In the genomic region with DNA sequence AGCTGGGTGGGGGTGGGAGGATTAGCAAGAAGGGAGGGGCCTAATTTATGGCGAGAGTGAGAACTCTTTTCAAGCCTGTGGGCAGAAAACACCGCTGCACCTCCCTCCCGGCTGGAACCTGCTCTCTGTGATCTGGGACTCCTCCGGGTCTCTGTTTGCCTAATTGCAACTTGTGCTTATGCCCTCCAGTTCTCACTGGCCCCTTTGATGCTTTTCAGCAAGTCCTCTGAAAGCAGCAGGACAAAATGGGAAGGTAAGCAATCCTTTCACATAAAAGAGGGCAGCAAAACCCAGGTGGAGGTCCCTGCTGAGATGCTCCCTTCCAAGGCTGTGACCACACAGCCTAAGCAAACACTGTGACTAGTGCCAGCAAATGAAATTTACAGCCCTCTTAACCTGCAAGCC, we compare ENCODE assay signal across 11 cellular contexts.
DNase-seq lines count a peak whose midpoint lies in the region; ATAC-seq, FAIRE-seq and TF ChIP-seq lines count a peak whose summit lies in the region.
"Had no signal": no experiment of that assay in that cellular context is flagged by ENCODE, and none has a peak within 500 bp of the region (broad histone marks: within the 10 kb centered on the region; RNA-seq: fewer than 3 reads in every experiment).

No MANE protein-coding gene starts in this region.

- DNase-seq in DMS153 (lab: John Stamatoyannopoulos, UW) (peak; percentile 88), NCI-H774 (lab: John Stamatoyannopoulos, UW) (peak; percentile 66), A673 (ENCODE audit: low spot score) (no peak), natural killer cell (no peak), kidney (no peak)
- DNase-seq: activated T-cell treated with anti-CD3 and anti-CD28 coated beads, Interleukin-2, amount 50 U/mL, for 72 hours; CD4-positive, CD25-positive, alpha-beta regulatory T cell; heart left ventricle had no signal

- FAIRE-seq in kidney (lab: Jason Lieb, UNC) = no peak

- H3K9me3 Mint-ChIP-seq in natural killer cell = peaks cover 4 to 5% of the 10 kb centered on the region in 2 donors

- no peak overlapping the region for H3K4me3 Mint-ChIP-seq in natural killer cell
- H3K4me3 Mint-ChIP-seq: activated T-cell treated with anti-CD3 and anti-CD28 coated beads, Interleukin-2, amount 50 U/mL, for 72 hours; CD4-positive, CD25-positive, alpha-beta regulatory T cell had no signal

- H3K36me3 ChIP-seq in iPS-18a (ENCODE audit: control insufficient read depth, low read depth, low read length) (no peaks in the 10 kb centered on the region), A673 (ENCODE audit: insufficient read depth, low read length, poor library complexity, severe bottlenecking) (no peaks in the 10 kb centered on the region), kidney (ENCODE audit: control insufficient read depth in 1 of 2, insufficient read depth in 2 of 2, low read length in 2 of 2) (no peaks in the 10 kb centered on the region)
- H3K36me3 ChIP-seq: heart left ventricle had no signal

- H3K27me3 ChIP-seq in iPS-18a (ENCODE audit: control insufficient read depth, insufficient read depth, low read length) (peaks cover 13% of the 10 kb centered on the region), A673 (replicated peaks; ENCODE audit: insufficient read depth, low read depth, low read length, poor library complexity) (no peaks in the 10 kb centered on the region)
- H3K27me3 ChIP-seq: heart left ventricle had no signal

- CTCF ChIA-PET in A673 (lab: Charles Lee) = no interaction called here

- no TSS peak for BruUV-seq in A673 (replicated peaks; lab: Mats Ljungman, UMichigan)

- no peaks in the 10 kb centered on the region for H3K4me1 Mint-ChIP-seq in natural killer cell
- H3K4me1 Mint-ChIP-seq: CD4-positive, CD25-positive, alpha-beta regulatory T cell had no signal

- peak overlapping the region; percentile 6 for H3K4me3 ChIP-seq in iPS-18a (ENCODE audit: low read length)
- no peak overlapping the region for H3K4me3 ChIP-seq in A673 (ENCODE audit: low read depth, low read length, poor library complexity, severe bottlenecking)
- no peak overlapping the region for H3K4me3 ChIP-seq in kidney (ENCODE audit: low read length in 2 of 2)
- H3K4me3 ChIP-seq: heart left ventricle had no signal

- TF ChIP-seq CTCF in A673 (conservative IDR thresholded peaks at IDR 0.05; ENCODE audit: low read depth, low read length) (no peak), natural killer cell (IDR thresholded peaks at IDR 0.05) (no peak), kidney (IDR thresholded peaks at IDR 0.05; ENCODE audit: borderline replicate concordance, extremely low read depth, insufficient read depth) (no peak)

- no peaks in the 10 kb centered on the region for H3K27me3 Mint-ChIP-seq in natural killer cell (ENCODE audit: low read depth in 2 of 2)
- H3K27me3 Mint-ChIP-seq: CD4-positive, CD25-positive, alpha-beta regulatory T cell had no signal

- peaks cover 19% of the 10 kb centered on the region for H3K4me1 ChIP-seq in iPS-18a (ENCODE audit: control insufficient read depth, low read depth, low read length)
- no peaks in the 10 kb centered on the region for H3K4me1 ChIP-seq in A673 (ENCODE audit: insufficient read depth, low read length, poor library complexity, severe bottlenecking)
- H3K4me1 ChIP-seq in kidney (ENCODE audit: control insufficient read depth in 1 of 2, insufficient read depth in 1 of 2, low read depth in 1 of 2, low read length in 2 of 2) = no peaks in the 10 kb centered on the region
- H3K4me1 ChIP-seq: heart left ventricle had no signal

- H3K27ac ChIP-seq in iPS-18a (ENCODE audit: low read length) (no peak overlapping the region), A673 (ENCODE audit: low read depth, low read length, poor library complexity, severe bottlenecking) (no peak overlapping the region), kidney (ENCODE audit: low read depth in 2 of 2, low read length in 2 of 2) (no peak overlapping the region)
- H3K27ac ChIP-seq: heart left ventricle had no signal

- H3K27ac Mint-ChIP-seq in natural killer cell = no peak overlapping the region
- H3K27ac Mint-ChIP-seq: activated T-cell treated with anti-CD3 and anti-CD28 coated beads, Interleukin-2, amount 50 U/mL, for 72 hours; CD4-positive, CD25-positive, alpha-beta regulatory T cell had no signal

- no peaks in the 10 kb centered on the region for H3K9me3 ChIP-seq in iPS-18a (ENCODE audit: control insufficient read depth, low read depth, low read length)
- no peaks in the 10 kb centered on the region for H3K9me3 ChIP-seq in A673 (ENCODE audit: low read depth, low read length, poor library complexity, severe bottlenecking)
- H3K9me3 ChIP-seq in kidney (ENCODE audit: control insufficient read depth in 1 of 2, low read length in 2 of 2) = no peaks in the 10 kb centered on the region
- H3K9me3 ChIP-seq: heart left ventricle had no signal

- POLR2A ChIA-PET in A673 (lab: Charles Lee; ENCODE audit: low non-redundant PET) = no interaction called here

- ATAC-seq in HG03571 (IDR thresholded peaks at IDR 0.05; ENCODE audit: unreplicated experiment) = peak; percentile 59
- no peak for ATAC-seq in GM21619 (IDR thresholded peaks at IDR 0.05; ENCODE audit: unreplicated experiment)
- no peak for ATAC-seq in natural killer cell
- ATAC-seq: heart left ventricle had no signal

- intact Hi-C loops in A673 (cut with micrococcal nuclease; ENCODE audit: unreplicated experiment) = no loop called here
- intact Hi-C loops in natural killer cell (cut with micrococcal nuclease) = no loop called here
- intact Hi-C loops in kidney (cut with DNase I) = no loop called here

- H3K9ac ChIP-seq in iPS-18a (ENCODE audit: low read length) (no peak overlapping the region), kidney (ENCODE audit: low read length in 2 of 2) (no peak overlapping the region)

- no peaks in the 10 kb centered on the region for H3K36me3 Mint-ChIP-seq in natural killer cell
- H3K36me3 Mint-ChIP-seq: CD4-positive, CD25-positive, alpha-beta regulatory T cell had no signal

Comparison
In these comparisons a context has a peak if more than half of its experiments do, and no peak if none do; other contexts are left out.
1. DNase-seq: peak in DMS153 (single experiment) and NCI-H774 (single experiment); none in A673 (single experiment), natural killer cell (single experiment) and kidney (single experiment).